20 cellular contexts compared by ENCODE assay signal in genomic region chr12:90543393-90543792, GRCh38.
DNase-seq lines count a peak whose midpoint lies in the region; ATAC-seq lines count a peak whose summit lies in the region.
"Had no signal": no experiment of that assay in that cellular context is flagged by ENCODE, and none has a peak within 500 bp of the region (broad histone marks: within the 10 kb centered on the region; RNA-seq: fewer than 3 reads in every experiment).

No MANE protein-coding gene starts in this region.

- ATAC-seq in HG03342 (IDR thresholded peaks at IDR 0.05; ENCODE audit: unreplicated experiment) (no peak), HG03045 (IDR thresholded peaks at IDR 0.05; ENCODE audit: unreplicated experiment) (no peak), GM19351 (IDR thresholded peaks at IDR 0.05; ENCODE audit: unreplicated experiment) (no peak)
- ATAC-seq: GM12878 had no signal

- DNase-seq in EL, result peak; percentile 43
- DNase-seq in RPMI7951 (ENCODE audit: low read depth), result peak; percentile 26
- DNase-seq in epidermal melanocyte (ENCODE audit: insufficient read length, low spot score), result peak; percentile 15
- DNase-seq in myocyte (ENCODE audit: low read depth), result peak; percentile 3
- DNase-seq in NCI-H2227 treated with DMSO at 0.1 percent for 48 hours (lab: John Stamatoyannopoulos, UW), result no peak
- DNase-seq: activated CD4-positive, alpha-beta T cell treated with anti-CD3 and anti-CD28 coated beads for 4 hours; activated CD8-positive, alpha-beta memory T cell treated with anti-CD3 and anti-CD28 coated beads, Interleukin-2, amount 50 U/mL, for 4 hours; activated gamma-delta T cell; aorta; erythroblast; kidney; NCI-H1105; NCI-H2107; NCI-H748 treated with DMSO at 0.1 percent for 48 hours; Peyer's patch; stomach had no signal
